ENCODE assay signal across 14 cellular contexts in the genomic region with DNA sequence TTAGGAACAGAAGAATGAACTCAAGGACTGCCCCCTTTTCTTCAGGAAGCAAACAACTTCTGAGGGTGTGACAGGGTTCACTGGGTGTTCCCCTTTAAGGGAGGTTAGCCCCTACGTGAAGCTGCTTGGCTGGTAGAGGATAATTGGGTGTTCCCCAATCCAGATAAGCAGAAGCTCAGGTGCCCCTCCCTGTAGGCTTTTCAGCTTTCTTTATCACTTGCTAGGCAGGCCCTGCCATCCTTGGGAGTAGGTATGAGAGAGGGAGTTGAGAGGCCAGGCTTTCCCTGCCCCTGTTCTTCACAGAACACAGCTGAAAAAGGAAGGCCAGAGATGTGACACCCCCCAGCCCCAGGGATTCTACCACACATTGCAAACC. TPM values are rescaled to one million over a fixed set of nuclear protein-coding genes. Genes with fewer than 3 reads are reported as not detected.
DNase-seq lines count a peak whose midpoint lies in the region; ATAC-seq and TF ChIP-seq lines count a peak whose summit lies in the region.
"Had no signal": no experiment of that assay in that cellular context is flagged by ENCODE, and none has a peak within 500 bp of the region (broad histone marks: within the 10 kb centered on the region; RNA-seq: fewer than 3 reads in every experiment).

No MANE protein-coding gene starts in this region.

- WGBS in ovary, 3 donors = 20 to 55% (median 26%) methylated on average over 1 of the region's 1 CpG

- no peak for TF ChIP-seq POLR2A in ovary (IDR thresholded peaks at IDR 0.05)

- H3K27ac Mint-ChIP-seq in natural killer cell treated with Interleukin-12 subunit alpha and Interleukin-12 subunit beta and Interleukin-15 and Interleukin-18, amount 100 ng/mL, for 72 hours = no peak overlapping the region
- H3K27ac Mint-ChIP-seq: activated CD4-positive, alpha-beta T cell treated with anti-CD3 and anti-CD28 coated beads for 36 hours; activated naive CD8-positive, alpha-beta T cell had no signal

- H3K4me3 ChIP-seq in adipocyte (ENCODE audit: low read length) (no peak overlapping the region), fibroblast of the aortic adventitia (ENCODE audit: low read depth, low read length) (no peak overlapping the region), skeletal muscle satellite cell (ENCODE audit: low read length) (no peak overlapping the region), ovary (no peak overlapping the region)
- H3K4me3 ChIP-seq: colonic mucosa had no signal

- H3K4me1 Mint-ChIP-seq in natural killer cell treated with Interleukin-12 subunit alpha and Interleukin-12 subunit beta and Interleukin-15 and Interleukin-18, amount 100 ng/mL, for 72 hours (ENCODE audit: low read depth in 2 of 2) = no peaks in the 10 kb centered on the region
- H3K4me1 Mint-ChIP-seq: activated CD4-positive, alpha-beta T cell treated with anti-CD3 and anti-CD28 coated beads for 36 hours had no signal

- no peaks in the 10 kb centered on the region for H3K36me3 Mint-ChIP-seq in natural killer cell treated with Interleukin-12 subunit alpha and Interleukin-12 subunit beta and Interleukin-15 and Interleukin-18, amount 100 ng/mL, for 72 hours
- H3K36me3 Mint-ChIP-seq: activated naive CD8-positive, alpha-beta T cell; mesothelial cell of epicardium had no signal

- peaks cover 10% of the 10 kb centered on the region for H3K4me1 ChIP-seq in adipocyte (ENCODE audit: control insufficient read depth, insufficient read depth, low read length)
- peaks cover 25% of the 10 kb centered on the region for H3K4me1 ChIP-seq in skeletal muscle satellite cell (ENCODE audit: control insufficient read depth, insufficient read depth, low read length)
- no peaks in the 10 kb centered on the region for H3K4me1 ChIP-seq in ovary (ENCODE audit: insufficient read depth)
- H3K4me1 ChIP-seq: colonic mucosa had no signal

- H3K9me3 ChIP-seq in adipocyte (ENCODE audit: control insufficient read depth, low read length) (no peaks in the 10 kb centered on the region), skeletal muscle satellite cell (replicated peaks; ENCODE audit: low read length) (no peaks in the 10 kb centered on the region), ovary (no peaks in the 10 kb centered on the region)
- H3K9me3 ChIP-seq: colonic mucosa had no signal

- intact Hi-C loops in ovary (cut with DNase I) = loop anchor here in 1 of 4 donors (5.0 kb wide), 1 partner anchor 246 kb away; no protein-coding TSS in a partner anchor

- DNase-seq in HUDEP-2 (lab: John Stamatoyannopoulos, UW; ENCODE audit: unreplicated experiment in 76 of 76) (peak; percentile 1 to 94 (median 75)), adipocyte (ENCODE audit: low read depth) (no peak), fibroblast of the aortic adventitia (ENCODE audit: low read depth) (peak; percentile 57), ovary (no peak)
- no peak for DNase-seq in natural killer cell treated with Interleukin-12 subunit alpha and Interleukin-12 subunit beta and Interleukin-15 and Interleukin-18, amount 100 ng/mL, for 72 hours (ENCODE audit: low spot score)
- DNase-seq: activated CD4-positive, alpha-beta T cell treated with anti-CD3 and anti-CD28 coated beads for 36 hours; colonic mucosa; NCI-H1436 had no signal

- no peak for TF ChIP-seq EP300 in ovary (IDR thresholded peaks at IDR 0.05)

- H3K27me3 ChIP-seq in adipocyte (replicated peaks; ENCODE audit: control insufficient read depth, insufficient read depth, low read length) (peaks cover 32% of the 10 kb centered on the region), skeletal muscle satellite cell (ENCODE audit: control insufficient read depth, insufficient read depth, low read length) (peaks cover under 1% of the 10 kb centered on the region), ovary (no peaks in the 10 kb centered on the region)
- H3K27me3 ChIP-seq: colonic mucosa had no signal

- peaks cover 16 to 25% of the 10 kb centered on the region in 2 donors for H3K27me3 Mint-ChIP-seq in natural killer cell treated with Interleukin-12 subunit alpha and Interleukin-12 subunit beta and Interleukin-15 and Interleukin-18, amount 100 ng/mL, for 72 hours

- H3K27ac ChIP-seq in ovary = no peak overlapping the region
- H3K27ac ChIP-seq: colonic mucosa had no signal

- no peaks in the 10 kb centered on the region for H3K36me3 ChIP-seq in adipocyte (ENCODE audit: control insufficient read depth, insufficient read depth, low read length, severe bottlenecking)
- H3K36me3 ChIP-seq in skeletal muscle satellite cell (ENCODE audit: insufficient read depth, low read length) = no peaks in the 10 kb centered on the region
- H3K36me3 ChIP-seq in ovary = no peaks in the 10 kb centered on the region
- H3K36me3 ChIP-seq: colonic mucosa had no signal

- no peaks in the 10 kb centered on the region for H3K9me3 Mint-ChIP-seq in natural killer cell treated with Interleukin-12 subunit alpha and Interleukin-12 subunit beta and Interleukin-15 and Interleukin-18, amount 100 ng/mL, for 72 hours
- H3K9me3 Mint-ChIP-seq: mesothelial cell of epicardium, neural crest cell had no signal

- H3K9ac ChIP-seq in adipocyte (ENCODE audit: low read length) (peak overlapping the region; percentile 52), skeletal muscle satellite cell (ENCODE audit: low read depth, low read length) (peak overlapping the region; percentile 40)

- no peak overlapping the region for H3K4me2 ChIP-seq in skeletal muscle satellite cell (ENCODE audit: low read length)

- H3K4me3 Mint-ChIP-seq in natural killer cell treated with Interleukin-12 subunit alpha and Interleukin-12 subunit beta and Interleukin-15 and Interleukin-18, amount 100 ng/mL, for 72 hours = no peak overlapping the region
- H3K4me3 Mint-ChIP-seq: activated CD4-positive, alpha-beta T cell treated with anti-CD3 and anti-CD28 coated beads for 36 hours; activated naive CD8-positive, alpha-beta T cell; mesothelial cell of epicardium; neural crest cell had no signal

- ATAC-seq in GM19467 (IDR thresholded peaks at IDR 0.05; ENCODE audit: unreplicated experiment) = no peak
- ATAC-seq in natural killer cell treated with Interleukin-12 subunit alpha and Interleukin-12 subunit beta and Interleukin-15 and Interleukin-18, amount 100 ng/mL, for 72 hours = no peak
- ATAC-seq: activated CD4-positive, alpha-beta T cell treated with anti-CD3 and anti-CD28 coated beads for 36 hours had no signal

- no peak for TF ChIP-seq CTCF in fibroblast of the aortic adventitia (IDR thresholded peaks at IDR 0.05; ENCODE audit: insufficient read depth, low read length)
- TF ChIP-seq CTCF in ovary (IDR thresholded peaks at IDR 0.05) = no peak

RNA-seq across cellular contexts. Expression of a gene that starts 44.2 kb away (rescaled TPM):
- total RNA-seq in fibroblast of the aortic adventitia (ENCODE audit: low replicate concordance) (1.5 TPM in 1 of 2 replicates, not detected in the other), ovary (1 to 10 TPM in 4 of 7 donors, under 1 TPM in 3; 0.38 to 3.6 (median 1.5) TPM)
- total RNA-seq in skeletal muscle satellite cell (2012; rRNA removed) = 0.25 and 0.44 TPM in 2 replicates
- 1 to 10 TPM in 1 of 2 donors, under 1 TPM in 1; 0.69 to 5.9 TPM for polyA plus RNA-seq in ovary
- not detected for total RNA-seq in natural killer cell treated with Interleukin-12 subunit alpha and Interleukin-12 subunit beta and Interleukin-15 and Interleukin-18, amount 100 ng/mL, for 72 hours
- total RNA-seq: colonic mucosa, Daoy had no signal

Comparison
In these comparisons a context has a peak if more than half of its experiments do, and no peak if none do; other contexts are left out.
1. DNase-seq: peak in HUDEP-2 (76 of 76) and fibroblast of the aortic adventitia (single experiment); none in adipocyte (single experiment), ovary (0 of 5) and natural killer cell treated with Interleukin-12 subunit alpha and Interleukin-12 subunit beta and Interleukin-15 and Interleukin-18, amount 100 ng/mL, for 72 hours (single experiment).